Comparison of ENCODE assay signal across 29 cellular contexts in genomic region chr18:7317804-7318231, GRCh38.
A peak's percentile ranks its signal among the peaks of the same experiment; 100 is the strongest.
DNase-seq lines count a peak whose midpoint lies in the region; ATAC-seq and TF ChIP-seq lines count a peak whose summit lies in the region.
"Had no signal": no experiment of that assay in that cellular context is flagged by ENCODE, and none has a peak within 500 bp of the region (broad histone marks: within the 10 kb centered on the region; RNA-seq: fewer than 3 reads in every experiment).

No MANE protein-coding gene starts in this region.

- H3K23ac ChIP-seq in H9 (ENCODE audit: insufficient read length, low read depth, low read length) = no peak overlapping the region

- no peaks in the 10 kb centered on the region for H3K4me1 Mint-ChIP-seq in H9

- H2BK120ac ChIP-seq in H9 (ENCODE audit: low read depth, low read length, poor library complexity, severe bottlenecking) = no peak overlapping the region

- no peak overlapping the region for H4K91ac ChIP-seq in H9 (ENCODE audit: insufficient read length, low read depth, low read length)

- H3K4ac ChIP-seq in H9 (ENCODE audit: low read depth, low read length) = no peak overlapping the region

- H3K9me3 ChIP-seq in H9 (ENCODE audit: control insufficient read depth, low read depth, low read length) = no peaks in the 10 kb centered on the region
- H3K9me3 ChIP-seq in RWPE2 (ENCODE audit: severe bottlenecking) = no peaks in the 10 kb centered on the region
- H3K9me3 ChIP-seq: adrenal gland, body of pancreas had no signal

- no peak overlapping the region for H2AK5ac ChIP-seq in H9 (ENCODE audit: insufficient read length, low read length)

- H3K27ac ChIP-seq in H9 (ENCODE audit: insufficient read length, low read depth, low read length) = no peak overlapping the region
- no peak overlapping the region for H3K27ac ChIP-seq in RWPE2 (ENCODE audit: poor library complexity, severe bottlenecking)
- no peak overlapping the region for H3K27ac ChIP-seq in coronary artery
- H3K27ac ChIP-seq: adrenal gland, body of pancreas, C4-2B, hepatocyte, skin epidermis, transverse colon had no signal

- H3K56ac ChIP-seq in H9 (ENCODE audit: insufficient read length, low read depth, low read length) = no peak overlapping the region

- H3T11ph ChIP-seq in H9 (ENCODE audit: low read length) = no peak overlapping the region

- H4K5ac ChIP-seq in H9 (ENCODE audit: insufficient read length, low read depth, low read length) = no peak overlapping the region

- no peak overlapping the region for H2AFZ ChIP-seq in H9 (ENCODE audit: low read length)
- H2AFZ ChIP-seq: hepatocyte had no signal

- H3K79me1 ChIP-seq in H9 (ENCODE audit: insufficient read depth, low read depth, low read length, poor library complexity, severe bottlenecking) = no peaks in the 10 kb centered on the region

- H3K14ac ChIP-seq in H9 (ENCODE audit: insufficient read depth, low read length) = peak overlapping the region; percentile 23

- H4K8ac ChIP-seq in H9 (replicated peaks; ENCODE audit: insufficient read length, low read depth, low read length) = no peak overlapping the region

- DNase-seq in H9 (no peak), RWPE2 (ENCODE audit: low spot score) (no peak), glomerular visceral epithelial cell (ENCODE audit: extremely low spot score) (peak; percentile 21), renal cortical epithelial cell (ENCODE audit: low read depth) (peak; percentile 83), coronary artery (ENCODE audit: low spot score) (no peak), foreskin melanocyte (no peak)
- DNase-seq: activated CD4-positive, alpha-beta T cell treated with anti-CD3 and anti-CD28 coated beads, Interleukin-2, amount 50 U/mL, for 48 hours; activated naive CD4-positive, alpha-beta T cell treated with Interleukin-2 at 50 U/mL for 16 hours; adrenal gland; body of pancreas; EL; erythroblast; IMR-90; left ventricle myocardium superior; midbrain; naive thymus-derived CD4-positive, alpha-beta T cell; NCI-H1092 treated with DMSO at 0.1 percent for 48 hours; NCI-H1930; NCI-H524 treated with DMSO at 0.1 percent for 48 hours; NK-92 treated with Interleukin-12 subunit alpha and Interleukin-12 subunit beta, amount 100 ng/mL, for 24 hours; occipital lobe; stimulated activated CD4-positive, alpha-beta T cell treated with anti-CD3 and anti-CD28 coated beads, Interleukin-1b, Interleukin-23, amount 100 ng/mL, for 48 hours; stimulated activated CD8-positive, alpha-beta memory T cell treated with anti-CD3 and anti-CD28 coated beads, Interleukin-4, amount 100 ng/mL, for 48 hours; T-helper 1 cell; transverse colon had no signal

- ATAC-seq in RWPE2 (ENCODE audit: low read depth) (peak; percentile 88), HG03045 (IDR thresholded peaks at IDR 0.05; ENCODE audit: unreplicated experiment) (no peak)
- ATAC-seq: body of pancreas; left ventricle myocardium superior; naive thymus-derived CD4-positive, alpha-beta T cell had no signal

- no peak overlapping the region for H2BK5ac ChIP-seq in H9 (ENCODE audit: insufficient read length, low read length)

- no peaks in the 10 kb centered on the region for H3K36me3 ChIP-seq in RWPE2 (ENCODE audit: low read depth)
- H3K36me3 ChIP-seq: adrenal gland, transverse colon had no signal

- H3K18ac ChIP-seq in H9 (ENCODE audit: insufficient read length, low read depth, low read length) = no peak overlapping the region

- no peak overlapping the region for H3K9ac ChIP-seq in H9 (ENCODE audit: extremely low read depth, insufficient read length, low read length)

- H3K9me3 Mint-ChIP-seq in H9 = peaks cover 0 to 2% of the 10 kb centered on the region in 2 experiments; a peak in 1 of 5 replicates

- no peak overlapping the region for H3K27ac Mint-ChIP-seq in H9
- H3K27ac Mint-ChIP-seq: naive thymus-derived CD4-positive, alpha-beta T cell had no signal

- H3K27me3 Mint-ChIP-seq in H9 (ENCODE audit: low read depth) = no peaks in the 10 kb centered on the region; the same call in 1 of the 2 replicates

- H4K20me1 ChIP-seq in H9 (ENCODE audit: control insufficient read depth, insufficient read depth, insufficient read length) = no peaks in the 10 kb centered on the region

- H3K4me2 ChIP-seq in H9 (ENCODE audit: insufficient read depth, insufficient read length, low read length) = no peak overlapping the region
- H3K4me2 ChIP-seq: hepatocyte had no signal

- H3K36me3 Mint-ChIP-seq in H9 (ENCODE audit: insufficient read depth in 1 of 3, low read depth in 3 of 3) = no peaks in the 10 kb centered on the region
- H3K36me3 Mint-ChIP-seq: naive thymus-derived CD4-positive, alpha-beta T cell had no signal

- no peak overlapping the region for H2BK15ac ChIP-seq in H9 (ENCODE audit: low read depth, low read length)

- WGBS in H9 (ENCODE audit: extremely low coverage, insufficient read length, low lambda C conversion rate) = no CpG with 5 or more reads among the region's 6 CpGs

- no peak for TF ChIP-seq CTCF in H9 (conservative IDR thresholded peaks at IDR 0.05)
- no peak for TF ChIP-seq CTCF in RWPE2 (IDR thresholded peaks at IDR 0.05; ENCODE audit: poor library complexity, severe bottlenecking)
- no peak for TF ChIP-seq CTCF in coronary artery (IDR thresholded peaks at IDR 0.05)

- H3K79me2 ChIP-seq in H9 (ENCODE audit: insufficient read depth, low read length) = no peaks in the 10 kb centered on the region
- H3K79me2 ChIP-seq: hepatocyte had no signal

- H3K4me1 ChIP-seq in H9 (ENCODE audit: insufficient read depth, low read length) = no peaks in the 10 kb centered on the region
- H3K4me1 ChIP-seq in RWPE2 (ENCODE audit: insufficient read depth, poor library complexity, severe bottlenecking) = peaks cover 10% of the 10 kb centered on the region
- H3K4me1 ChIP-seq: adrenal gland, body of pancreas, transverse colon had no signal

- no peak overlapping the region for H2BK20ac ChIP-seq in H9 (ENCODE audit: low read depth, low read length, poor library complexity, severe bottlenecking)

- H3K4me3 Mint-ChIP-seq in H9 = no peak overlapping the region
- H3K4me3 Mint-ChIP-seq: naive thymus-derived CD4-positive, alpha-beta T cell had no signal

- no peak overlapping the region for H2BK12ac ChIP-seq in H9 (ENCODE audit: insufficient read length, low read depth, low read length)

- H3K4me3 ChIP-seq in RWPE2 (ENCODE audit: severe bottlenecking) (no peak overlapping the region), coronary artery (no peak overlapping the region)
- H3K4me3 ChIP-seq: adrenal gland, body of pancreas, hepatocyte, skin epidermis, transverse colon had no signal

- no peaks in the 10 kb centered on the region for H3K27me3 ChIP-seq in H9 (ENCODE audit: insufficient read depth, low read length)
- H3K27me3 ChIP-seq in RWPE2 (ENCODE audit: insufficient read depth, poor library complexity, severe bottlenecking) = no peaks in the 10 kb centered on the region
- H3K27me3 ChIP-seq: adrenal gland, body of pancreas, hepatocyte, transverse colon had no signal

- H3K23me2 ChIP-seq in H9 (ENCODE audit: insufficient read length, low read depth, low read length, poor library complexity, severe bottlenecking) = no peaks in the 10 kb centered on the region

Comparison
In these comparisons a context has a peak if more than half of its experiments do, and no peak if none do; other contexts are left out.
1. DNase-seq: peak in glomerular visceral epithelial cell (single experiment) and renal cortical epithelial cell (single experiment); none in H9 (single experiment), RWPE2 (single experiment), coronary artery (single experiment) and foreskin melanocyte (single experiment).